Comparison of ENCODE assay signal across 13 cellular contexts in genomic region chr4:128853741-128854140, GRCh38. TPM values are rescaled to one million over a fixed set of nuclear protein-coding genes. Genes with fewer than 3 reads are reported as not detected.
A peak's percentile ranks its signal among the peaks of the same experiment; 100 is the strongest.
DNase-seq lines count a peak whose midpoint lies in the region; ATAC-seq and TF ChIP-seq lines count a peak whose summit lies in the region.
"Had no signal": no experiment of that assay in that cellular context is flagged by ENCODE, and none has a peak within 500 bp of the region (broad histone marks: within the 10 kb centered on the region; RNA-seq: fewer than 3 reads in every experiment).

No MANE protein-coding gene starts in this region.

- no peak overlapping the region for H3K4me3 Mint-ChIP-seq in stimulated activated naive CD8-positive, alpha-beta T cell treated with anti-CD3 and anti-CD28 coated beads, Interleukin-15, Interleukin-2, amounts not matched to agents 100 ng/mL and 50 ng/mL, for 24 hours
- no peak overlapping the region for H3K4me3 Mint-ChIP-seq in stimulated activated naive CD8-positive, alpha-beta T cell treated with anti-CD3 and anti-CD28 coated beads, Interleukin-15, amount 100 ng/mL, for 72 hours
- H3K4me3 Mint-ChIP-seq in activated T-helper 17 cell treated with anti-CD3 and anti-CD28 coated beads, Interleukin-2, amount 50 U/mL, for 72 hours = peak overlapping the region; percentile 57

- no peak overlapping the region for H3K27ac ChIP-seq in right lobe of liver
- H3K27ac ChIP-seq: cardiac muscle cell, VCaP had no signal

- peaks cover 80% of the 10 kb centered on the region for H3K36me3 Mint-ChIP-seq in stimulated activated naive CD8-positive, alpha-beta T cell treated with anti-CD3 and anti-CD28 coated beads, Interleukin-15, Interleukin-2, amounts not matched to agents 100 ng/mL and 50 ng/mL, for 24 hours (ENCODE audit: low read depth)
- peaks cover 100% of the 10 kb centered on the region for H3K36me3 Mint-ChIP-seq in activated T-helper 17 cell treated with anti-CD3 and anti-CD28 coated beads, Interleukin-2, amount 50 U/mL, for 72 hours (ENCODE audit: low read depth)

- TF ChIP-seq POLR2A in right lobe of liver (IDR thresholded peaks at IDR 0.05) = no peak

- peaks cover 25% of the 10 kb centered on the region for H3K4me1 Mint-ChIP-seq in stimulated activated naive CD8-positive, alpha-beta T cell treated with anti-CD3 and anti-CD28 coated beads, Interleukin-15, Interleukin-2, amounts not matched to agents 100 ng/mL and 50 ng/mL, for 24 hours (ENCODE audit: low read depth)
- peaks cover 47% of the 10 kb centered on the region for H3K4me1 Mint-ChIP-seq in stimulated activated naive CD8-positive, alpha-beta T cell treated with anti-CD3 and anti-CD28 coated beads, Interleukin-15, amount 100 ng/mL, for 72 hours
- H3K4me1 Mint-ChIP-seq in activated T-helper 17 cell treated with anti-CD3 and anti-CD28 coated beads, Interleukin-2, amount 50 U/mL, for 72 hours = peaks cover 20% of the 10 kb centered on the region

- 88% methylated on average over 5 of the region's 5 CpGs for WGBS in right lobe of liver (ENCODE audit: insufficient coverage, low coverage, low lambda C conversion rate, missing lambda C conversion rate)

- in situ Hi-C loops in ACHN (cut with HindIII; ENCODE audit: low pct_ligation_motif_present, low pct_unique_long_range_greater_than_20kb, low sequenced_read_pairs) = no loop called here

- DNase-seq in stimulated activated naive CD8-positive, alpha-beta T cell treated with anti-CD3 and anti-CD28 coated beads, Interleukin-15, amount 100 ng/mL, for 72 hours = no peak
- DNase-seq in kidney tubule cell (ENCODE audit: low spot score) = peak; percentile 35
- DNase-seq in right lobe of liver = no peak
- no peak for DNase-seq in cortex of kidney (lab: John Stamatoyannopoulos, UW)
- DNase-seq in ACHN = no peak
- DNase-seq: activated T-cell treated with anti-CD3 and anti-CD28 coated beads, Interleukin-2, amount 50 U/mL, for 48 hours; NCI-H1105; NCI-H226 had no signal

- H3K9me3 ChIP-seq in right lobe of liver = no peaks in the 10 kb centered on the region

- H3K27me3 Mint-ChIP-seq in stimulated activated naive CD8-positive, alpha-beta T cell treated with anti-CD3 and anti-CD28 coated beads, Interleukin-15, Interleukin-2, amounts not matched to agents 100 ng/mL and 50 ng/mL, for 24 hours = no peaks in the 10 kb centered on the region
- no peaks in the 10 kb centered on the region for H3K27me3 Mint-ChIP-seq in stimulated activated naive CD8-positive, alpha-beta T cell treated with anti-CD3 and anti-CD28 coated beads, Interleukin-15, amount 100 ng/mL, for 72 hours
- no peaks in the 10 kb centered on the region for H3K27me3 Mint-ChIP-seq in activated T-helper 17 cell treated with anti-CD3 and anti-CD28 coated beads, Interleukin-2, amount 50 U/mL, for 72 hours

- H3K27me3 ChIP-seq in right lobe of liver = no peaks in the 10 kb centered on the region
- H3K27me3 ChIP-seq: cardiac muscle cell had no signal

- H3K27ac Mint-ChIP-seq in stimulated activated naive CD8-positive, alpha-beta T cell treated with anti-CD3 and anti-CD28 coated beads, Interleukin-15, Interleukin-2, amounts not matched to agents 100 ng/mL and 50 ng/mL, for 24 hours = peak overlapping the region; percentile 84
- peak overlapping the region in 1 of 2 donors; percentile 93 for H3K27ac Mint-ChIP-seq in stimulated activated naive CD8-positive, alpha-beta T cell treated with anti-CD3 and anti-CD28 coated beads, Interleukin-15, amount 100 ng/mL, for 72 hours
- H3K27ac Mint-ChIP-seq in activated T-helper 17 cell treated with anti-CD3 and anti-CD28 coated beads, Interleukin-2, amount 50 U/mL, for 72 hours = peak overlapping the region; percentile 83

- H3K9me3 Mint-ChIP-seq in stimulated activated naive CD8-positive, alpha-beta T cell treated with anti-CD3 and anti-CD28 coated beads, Interleukin-15, Interleukin-2, amounts not matched to agents 100 ng/mL and 50 ng/mL, for 24 hours = no peaks in the 10 kb centered on the region
- no peaks in the 10 kb centered on the region for H3K9me3 Mint-ChIP-seq in stimulated activated naive CD8-positive, alpha-beta T cell treated with anti-CD3 and anti-CD28 coated beads, Interleukin-15, amount 100 ng/mL, for 72 hours
- no peaks in the 10 kb centered on the region for H3K9me3 Mint-ChIP-seq in activated T-helper 17 cell treated with anti-CD3 and anti-CD28 coated beads, Interleukin-2, amount 50 U/mL, for 72 hours

- TF ChIP-seq CTCF in right lobe of liver (IDR thresholded peaks at IDR 0.05) = no peak

- no peaks in the 10 kb centered on the region for H3K4me1 ChIP-seq in right lobe of liver

- H3K4me3 ChIP-seq in right lobe of liver = no peak overlapping the region
- H3K4me3 ChIP-seq: cardiac muscle cell had no signal

- intact Hi-C loops in right lobe of liver (cut with DNase I) = no loop called here

- no peak for ATAC-seq in stimulated activated naive CD8-positive, alpha-beta T cell treated with anti-CD3 and anti-CD28 coated beads, Interleukin-15, amount 100 ng/mL, for 72 hours
- no peak for ATAC-seq in activated T-helper 17 cell treated with anti-CD3 and anti-CD28 coated beads, Interleukin-2, amount 50 U/mL, for 72 hours (replicated peaks)
- ATAC-seq in right lobe of liver = no peak
- ATAC-seq in HG03439 (IDR thresholded peaks at IDR 0.05; ENCODE audit: unreplicated experiment) = no peak

- H3K36me3 ChIP-seq in right lobe of liver = peaks cover 0 to 84% (median 36%) of the 10 kb centered on the region in 4 donors

RNA-seq across cellular contexts. Expression of gene JADE1, which starts 44.2 kb away (rescaled TPM):
- total RNA-seq in activated T-helper 17 cell treated with anti-CD3 and anti-CD28 coated beads, Interleukin-2, amount 50 U/mL, for 72 hours = 10 to 100 TPM; 22.2 to 27.3 TPM
- 10 to 100 TPM in 3 of 6 experiments, 1 to 10 TPM in 3; 8.2 to 16.9 (median 9.9) TPM for total RNA-seq in right lobe of liver
